Comparison of ENCODE assay signal across 9 cellular contexts in the genomic region with DNA sequence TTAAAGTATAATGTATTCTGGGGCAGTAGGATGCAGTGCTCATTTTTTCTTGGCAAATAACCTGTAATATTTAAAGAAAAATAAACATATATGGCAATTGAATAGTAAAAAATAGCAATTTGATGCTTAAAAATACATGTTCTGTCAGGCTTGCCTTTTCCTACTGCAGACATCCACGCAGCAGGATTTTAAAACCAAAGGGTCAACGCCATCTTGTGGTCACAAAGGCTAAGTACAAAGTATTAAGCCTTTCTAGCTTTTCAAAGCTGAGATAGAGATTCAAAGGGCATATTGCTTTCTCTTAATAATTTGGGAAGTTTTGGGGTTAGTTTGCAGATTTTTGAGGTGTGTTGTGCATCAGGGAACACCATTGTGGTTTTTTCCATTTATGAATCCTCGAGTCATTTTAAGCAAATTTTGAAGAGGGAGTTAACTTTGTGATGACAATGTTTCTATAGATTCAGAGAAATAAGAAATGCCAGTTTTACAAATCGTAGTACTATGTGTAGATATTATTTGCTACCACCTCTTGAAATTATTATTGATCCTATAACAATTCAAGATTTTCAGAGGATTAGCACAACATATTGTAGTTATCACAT. TPM values are rescaled to one million over a fixed set of nuclear protein-coding genes. Genes with fewer than 3 reads are reported as not detected.
DNase-seq lines count a peak whose midpoint lies in the region; ATAC-seq, FAIRE-seq and TF ChIP-seq lines count a peak whose summit lies in the region.
"Had no signal": no experiment of that assay in that cellular context is flagged by ENCODE, and none has a peak within 500 bp of the region (broad histone marks: within the 10 kb centered on the region; RNA-seq: fewer than 3 reads in every experiment).

No MANE protein-coding gene starts in this region.

- no peak overlapping the region for H2AFZ ChIP-seq in endothelial cell of umbilical vein (ENCODE audit: low read depth, low read length)

- no peak overlapping the region for H3K27ac Mint-ChIP-seq in activated CD4-positive, alpha-beta T cell treated with anti-CD3 and anti-CD28 coated beads, Interleukin-2, amount 10 ng/mL, durations not matched to agents 7 days and 5 days
- no peak overlapping the region for H3K27ac Mint-ChIP-seq in naive thymus-derived CD4-positive, alpha-beta T cell

- no peaks in the 10 kb centered on the region for H3K79me2 ChIP-seq in endothelial cell of umbilical vein (ENCODE audit: control insufficient read depth, insufficient read depth, low read length)

- TF ChIP-seq CTCF in endothelial cell of umbilical vein (IDR thresholded peaks at IDR 0.05; ENCODE audit: extremely low read depth in 1 of 2, insufficient read depth in 1 of 2, low read depth in 1 of 2, low read length in 2 of 2) = peak; percentile 57 to 74

- H3K4me3 ChIP-seq in endothelial cell of umbilical vein (replicated peaks in 1 of 3; ENCODE audit: insufficient read depth in 1 of 3, low read depth in 1 of 3, low read length in 3 of 3) = no peak overlapping the region
- H3K4me3 ChIP-seq in naive thymus-derived CD4-positive, alpha-beta T cell (ENCODE audit: low read length) = no peak overlapping the region

- no peaks in the 10 kb centered on the region for H3K36me3 Mint-ChIP-seq in activated CD4-positive, alpha-beta T cell treated with anti-CD3 and anti-CD28 coated beads, Interleukin-2, amount 10 ng/mL, durations not matched to agents 7 days and 5 days (ENCODE audit: low read depth)
- no peaks in the 10 kb centered on the region for H3K36me3 Mint-ChIP-seq in naive thymus-derived CD4-positive, alpha-beta T cell

- FAIRE-seq in RCC 7860 (lab: Jason Lieb, UNC) (peak; percentile 59), endothelial cell of umbilical vein (lab: Jason Lieb, UNC) (peak; percentile 70)

- H3K27me3 ChIP-seq in endothelial cell of umbilical vein (ENCODE audit: control insufficient read depth in 2 of 2, insufficient read depth in 2 of 2, low read length in 2 of 2) = no peaks in the 10 kb centered on the region
- peaks cover 0 to 3% of the 10 kb centered on the region in 2 donors for H3K27me3 ChIP-seq in naive thymus-derived CD4-positive, alpha-beta T cell (ENCODE audit: control insufficient read depth in 2 of 2, insufficient read depth in 2 of 2, low read length in 2 of 2)

- intact Hi-C loops in endothelial cell of umbilical vein (cut with micrococcal nuclease) = loop anchor here (1.0 to 5.0 kb wide), 3 partner anchors 14 to 1487 kb away; no protein-coding TSS in a partner anchor
- intact Hi-C loops in naive thymus-derived CD4-positive, alpha-beta T cell (cut with micrococcal nuclease) = loop anchor here (2.0 to 5.0 kb wide), 3 partner anchors 1417 to 1943 kb away; no protein-coding TSS in a partner anchor

- peak; percentile 72 for ATAC-seq in GM21576 (IDR thresholded peaks at IDR 0.05; ENCODE audit: unreplicated experiment)
- peak; percentile 60 for ATAC-seq in naive thymus-derived CD4-positive, alpha-beta T cell

- no peaks in the 10 kb centered on the region for H3K27me3 Mint-ChIP-seq in activated CD4-positive, alpha-beta T cell treated with anti-CD3 and anti-CD28 coated beads, Interleukin-2, amount 10 ng/mL, durations not matched to agents 7 days and 5 days
- H3K27me3 Mint-ChIP-seq in naive thymus-derived CD4-positive, alpha-beta T cell = peaks cover 0 to 9% (median 0%) of the 10 kb centered on the region in 5 donors

- no peaks in the 10 kb centered on the region for H3K9me3 Mint-ChIP-seq in activated CD4-positive, alpha-beta T cell treated with anti-CD3 and anti-CD28 coated beads, Interleukin-2, amount 10 ng/mL, durations not matched to agents 7 days and 5 days
- H3K9me3 Mint-ChIP-seq in naive thymus-derived CD4-positive, alpha-beta T cell = no peaks in the 10 kb centered on the region

- H4K20me1 ChIP-seq in endothelial cell of umbilical vein (replicated peaks; ENCODE audit: control insufficient read depth, extremely low read depth, insufficient read depth, low read length) = no peaks in the 10 kb centered on the region

- DNase-seq in activated CD4-positive, alpha-beta T cell treated with anti-CD3 and anti-CD28 coated beads, Interleukin-2, amount 10 ng/mL, durations not matched to agents 7 days and 5 days = peak; percentile 30
- DNase-seq in activated CD4-positive, alpha-beta T cell treated with anti-CD3 and anti-CD28 coated beads for 4 hours = no peak
- peak; percentile 45 for DNase-seq in HuH-7 (ENCODE audit: low spot score)
- peak; percentile 10 for DNase-seq in RCC 7860 (ENCODE audit: low spot score)
- DNase-seq in endothelial cell of umbilical vein (ENCODE audit: low read depth, low spot score) = peak; percentile 54
- DNase-seq in naive thymus-derived CD4-positive, alpha-beta T cell = peak in 5 of 9 donors; percentile 13 to 28 (median 20)
- no peak for DNase-seq in activated CD4-positive, CD25-positive, alpha-beta regulatory T cell treated with anti-CD3 and anti-CD28 coated beads, Interleukin-2, amount 50 U/mL, for 72 hours

- POLR2A ChIA-PET in activated CD4-positive, alpha-beta T cell treated with anti-CD3 and anti-CD28 coated beads, Interleukin-2, amount 10 ng/mL, durations not matched to agents 7 days and 5 days (lab: Charles Lee) = no interaction called here
- POLR2A ChIA-PET in endothelial cell of umbilical vein (lab: Charles Lee) = no interaction called here
- POLR2A ChIA-PET in naive thymus-derived CD4-positive, alpha-beta T cell (lab: Charles Lee) = no interaction called here

- H3K9me1 ChIP-seq in endothelial cell of umbilical vein (replicated peaks; ENCODE audit: control insufficient read depth, extremely low read depth, insufficient read depth, low read length) = no peaks in the 10 kb centered on the region

- H3K9me3 ChIP-seq in endothelial cell of umbilical vein (replicated peaks; ENCODE audit: control insufficient read depth, insufficient read depth, low read length) = no peaks in the 10 kb centered on the region
- H3K9me3 ChIP-seq in naive thymus-derived CD4-positive, alpha-beta T cell (ENCODE audit: control insufficient read depth in 2 of 3, low read length in 3 of 3) = no peaks in the 10 kb centered on the region

- CTCF ChIA-PET in activated CD4-positive, alpha-beta T cell treated with anti-CD3 and anti-CD28 coated beads, Interleukin-2, amount 10 ng/mL, durations not matched to agents 7 days and 5 days (lab: Charles Lee) = no interaction called here
- CTCF ChIA-PET in endothelial cell of umbilical vein (lab: Charles Lee) = interaction anchor here (0.8 to 3.2 kb wide), 19 partner anchors 10 to 1491 kb away, joined by 3 to 96 read pairs (median 4); no protein-coding TSS in a partner anchor
- CTCF ChIA-PET in naive thymus-derived CD4-positive, alpha-beta T cell (lab: Charles Lee) = interaction anchor here (0.7 to 1.0 kb wide), 3 partner anchors 368 to 1942 kb away, joined by 3 to 4 read pairs (median 3); no protein-coding TSS in a partner anchor

- H3K9ac ChIP-seq in endothelial cell of umbilical vein (replicated peaks; ENCODE audit: extremely low read depth, insufficient read depth, low read length) = no peak overlapping the region

- no peaks in the 10 kb centered on the region for H3K36me3 ChIP-seq in endothelial cell of umbilical vein (ENCODE audit: control insufficient read depth in 2 of 2, extremely low read depth in 1 of 2, insufficient read depth in 2 of 2, low read length in 2 of 2)
- no peaks in the 10 kb centered on the region for H3K36me3 ChIP-seq in naive thymus-derived CD4-positive, alpha-beta T cell (ENCODE audit: control insufficient read depth in 2 of 3, insufficient read depth in 3 of 3, low read length in 3 of 3)

- H3K4me1 Mint-ChIP-seq in activated CD4-positive, alpha-beta T cell treated with anti-CD3 and anti-CD28 coated beads, Interleukin-2, amount 10 ng/mL, durations not matched to agents 7 days and 5 days = no peaks in the 10 kb centered on the region
- peaks cover 0 to 2% (median 0%) of the 10 kb centered on the region in 7 donors for H3K4me1 Mint-ChIP-seq in naive thymus-derived CD4-positive, alpha-beta T cell

- H3K4me1 ChIP-seq in endothelial cell of umbilical vein (ENCODE audit: control insufficient read depth, extremely low read depth, insufficient read depth, low read length) = no peaks in the 10 kb centered on the region
- H3K4me1 ChIP-seq in naive thymus-derived CD4-positive, alpha-beta T cell (ENCODE audit: control insufficient read depth in 2 of 2, insufficient read depth in 2 of 2, low read length in 2 of 2) = no peaks in the 10 kb centered on the region

- BruUV-seq in endothelial cell of umbilical vein (replicated peaks; lab: Mats Ljungman, UMichigan) = no TSS peak

- dilution Hi-C loops in endothelial cell of umbilical vein (cut with MboI; ENCODE audit: extremely low pct_ligation_motif_present, low sequenced_read_pairs) = no loop called here

- no peak overlapping the region for H3K27ac ChIP-seq in endothelial cell of umbilical vein (ENCODE audit: insufficient read depth, low read depth, low read length)
- H3K27ac ChIP-seq in naive thymus-derived CD4-positive, alpha-beta T cell (ENCODE audit: low read depth, low read length) = no peak overlapping the region

- no peak overlapping the region for H3K4me2 ChIP-seq in endothelial cell of umbilical vein (ENCODE audit: insufficient read depth, low read length)

- H3K4me3 Mint-ChIP-seq in activated CD4-positive, alpha-beta T cell treated with anti-CD3 and anti-CD28 coated beads, Interleukin-2, amount 10 ng/mL, durations not matched to agents 7 days and 5 days = no peak overlapping the region
- no peak overlapping the region for H3K4me3 Mint-ChIP-seq in naive thymus-derived CD4-positive, alpha-beta T cell

- no peak for TF ChIP-seq POLR2A in endothelial cell of umbilical vein (IDR thresholded peaks at IDR 0.05; ENCODE audit: low read depth, low read length)

RNA-seq across cellular contexts. Expression of gene CCER1, which starts 4.7 kb away (rescaled TPM):
- not detected for total RNA-seq in activated CD4-positive, alpha-beta T cell treated with anti-CD3 and anti-CD28 coated beads, Interleukin-2, amount 10 ng/mL, durations not matched to agents 7 days and 5 days
- not detected in 2 replicates for total RNA-seq in endothelial cell of umbilical vein
- not detected in 2 replicates for polyA plus RNA-seq in endothelial cell of umbilical vein
- not detected in 2 replicates for polyA plus RNA-seq in endothelial cell of umbilical vein (2011; cell fraction: cytosol; rRNA removed)
- not detected in 2 replicates for polyA plus RNA-seq in endothelial cell of umbilical vein (2011; cell fraction: nucleus; rRNA removed)
- polyA plus RNA-seq in endothelial cell of umbilical vein (2012) = not detected in 2 replicates
- polyA minus RNA-seq in endothelial cell of umbilical vein = not detected in 2 replicates
- not detected for polyA minus RNA-seq in endothelial cell of umbilical vein (2011; cell fraction: cytosol; rRNA and poly(A)+ RNA removed)
- polyA minus RNA-seq in endothelial cell of umbilical vein (2011; cell fraction: nucleus; rRNA and poly(A)+ RNA removed) = not detected in 2 replicates
- total RNA-seq in naive thymus-derived CD4-positive, alpha-beta T cell = not detected
- polyA plus RNA-seq in naive thymus-derived CD4-positive, alpha-beta T cell = not detected
- total RNA-seq: subcutaneous adipose tissue had no signal

RNA-seq across cellular contexts. Expression of gene EPYC, which starts 45.1 kb away (rescaled TPM):
- total RNA-seq in activated CD4-positive, alpha-beta T cell treated with anti-CD3 and anti-CD28 coated beads, Interleukin-2, amount 10 ng/mL, durations not matched to agents 7 days and 5 days = not detected
- total RNA-seq in endothelial cell of umbilical vein = not detected in 2 replicates
- 0.06 TPM in 1 of 2 replicates, not detected in the other for polyA plus RNA-seq in endothelial cell of umbilical vein
- not detected in 2 replicates for polyA plus RNA-seq in endothelial cell of umbilical vein (2011; cell fraction: cytosol; rRNA removed)
- polyA plus RNA-seq in endothelial cell of umbilical vein (2011; cell fraction: nucleus; rRNA removed) = not detected in 2 replicates
- not detected in 2 replicates for polyA plus RNA-seq in endothelial cell of umbilical vein (2012)
- not detected in 2 replicates for polyA minus RNA-seq in endothelial cell of umbilical vein
- polyA minus RNA-seq in endothelial cell of umbilical vein (2011; cell fraction: cytosol; rRNA and poly(A)+ RNA removed) = not detected
- not detected in 2 replicates for polyA minus RNA-seq in endothelial cell of umbilical vein (2011; cell fraction: nucleus; rRNA and poly(A)+ RNA removed)
- total RNA-seq in naive thymus-derived CD4-positive, alpha-beta T cell = not detected
- not detected for polyA plus RNA-seq in naive thymus-derived CD4-positive, alpha-beta T cell
- total RNA-seq: subcutaneous adipose tissue had no signal

Comparison
In these comparisons a context has a peak if more than half of its experiments do, and no peak if none do; other contexts are left out.
1. DNase-seq: peak in activated CD4-positive, alpha-beta T cell treated with anti-CD3 and anti-CD28 coated beads, Interleukin-2, amount 10 ng/mL, durations not matched to agents 7 days and 5 days (single experiment), HuH-7 (single experiment), RCC 7860 (single experiment), endothelial cell of umbilical vein (single experiment) and naive thymus-derived CD4-positive, alpha-beta T cell (5 of 9); none in activated CD4-positive, alpha-beta T cell treated with anti-CD3 and anti-CD28 coated beads for 4 hours (0 of 2) and activated CD4-positive, CD25-positive, alpha-beta regulatory T cell treated with anti-CD3 and anti-CD28 coated beads, Interleukin-2, amount 50 U/mL, for 72 hours (single experiment).